In genomic region chr19:32566246-32566830, GRCh38 we compare ENCODE assay signal across 25 cellular contexts. TPM values are rescaled to one million over a fixed set of nuclear protein-coding genes. Genes with fewer than 3 reads are reported as not detected.
A peak's percentile ranks its signal among the peaks of the same experiment; 100 is the strongest.
DNase-seq lines count a peak whose midpoint lies in the region; ATAC-seq and TF ChIP-seq lines count a peak whose summit lies in the region.
"Had no signal": no experiment of that assay in that cellular context is flagged by ENCODE, and none has a peak within 500 bp of the region (broad histone marks: within the 10 kb centered on the region; RNA-seq: fewer than 3 reads in every experiment).

No MANE protein-coding gene starts in this region.

- H3K4me3 ChIP-seq in NB4 (ENCODE audit: low read depth, low read length): no peak overlapping the region
- H3K4me3 ChIP-seq: esophagus squamous epithelium, pancreas, tibial nerve had no signal

- ATAC-seq in HG03442 (IDR thresholded peaks at IDR 0.05; ENCODE audit: unreplicated experiment): no peak
- no peak for ATAC-seq in GM18861 (IDR thresholded peaks at IDR 0.05; ENCODE audit: unreplicated experiment)
- ATAC-seq: naive thymus-derived CD8-positive, alpha-beta T cell; pancreas; stimulated activated naive CD8-positive, alpha-beta T cell treated with anti-CD3 and anti-CD28 coated beads, Interleukin-15, Interleukin-2, amounts not matched to agents 100 U/mL and 50 U/mL, for 24 hours had no signal

- DNase-seq in EL: peak; percentile 48
- DNase-seq in NB4 (ENCODE audit: low read depth): peak; percentile 9
- peak; percentile 60 for DNase-seq in amniotic epithelial cell (ENCODE audit: low read depth)
- DNase-seq in myocyte (ENCODE audit: low read depth): peak; percentile 87
- DNase-seq in LoVo (ENCODE audit: low spot score): no peak
- no peak for DNase-seq in stimulated activated naive CD4-positive, alpha-beta T cell (lab: John Stamatoyannopoulos, UW)
- DNase-seq: activated CD4-positive, alpha-beta T cell treated with anti-CD3 and anti-CD28 coated beads, Interleukin-2, amount 10 ng/mL, durations not matched to agents 7 days and 5 days; activated CD8-positive, alpha-beta memory T cell treated with anti-CD3 and anti-CD28 coated beads, Interleukin-2, amount 50 U/mL, for 4 hours; activated gamma-delta T cell; DND-41; effector CD4-positive, alpha-beta T cell; esophagus squamous epithelium; hypothalamus; Kasumi-1; kidney; mammary epithelial cell; naive thymus-derived CD8-positive, alpha-beta T cell; NCI-H1436 treated with DMSO at 0.1 percent for 48 hours; NCI-H345; pancreas; stimulated activated CD4-positive, alpha-beta T cell treated with anti-CD3 and anti-CD28 coated beads, Interleukin-2, amount 100 ng/mL, for 24 hours; stimulated activated naive CD8-positive, alpha-beta T cell treated with anti-CD3 and anti-CD28 coated beads, Interleukin-15, Interleukin-2, amounts not matched to agents 100 U/mL and 50 U/mL, for 24 hours had no signal

- TF ChIP-seq CTCF in NB4 (IDR thresholded peaks at IDR 0.05; ENCODE audit: low read depth, low read length): no peak

- no peak for TF ChIP-seq POLR2A in NB4 (IDR thresholded peaks at IDR 0.05; ENCODE audit: extremely low read depth, insufficient read length)

RNA-seq across cellular contexts. Expression of gene PDCD5, which starts 14.7 kb away (rescaled TPM):
- total RNA-seq in myocyte: 123 and 146 TPM in 2 replicates
- polyA plus RNA-seq in myocyte (2012): 81.6 TPM

Comparison
In these comparisons a context has a peak if more than half of its experiments do, and no peak if none do; other contexts are left out.
1. DNase-seq: peak in EL (single experiment), NB4 (single experiment), amniotic epithelial cell (single experiment) and myocyte (single experiment); none in LoVo (single experiment) and stimulated activated naive CD4-positive, alpha-beta T cell (0 of 6).